ENCODE assay signal across 8 cellular contexts in the genomic region with DNA sequence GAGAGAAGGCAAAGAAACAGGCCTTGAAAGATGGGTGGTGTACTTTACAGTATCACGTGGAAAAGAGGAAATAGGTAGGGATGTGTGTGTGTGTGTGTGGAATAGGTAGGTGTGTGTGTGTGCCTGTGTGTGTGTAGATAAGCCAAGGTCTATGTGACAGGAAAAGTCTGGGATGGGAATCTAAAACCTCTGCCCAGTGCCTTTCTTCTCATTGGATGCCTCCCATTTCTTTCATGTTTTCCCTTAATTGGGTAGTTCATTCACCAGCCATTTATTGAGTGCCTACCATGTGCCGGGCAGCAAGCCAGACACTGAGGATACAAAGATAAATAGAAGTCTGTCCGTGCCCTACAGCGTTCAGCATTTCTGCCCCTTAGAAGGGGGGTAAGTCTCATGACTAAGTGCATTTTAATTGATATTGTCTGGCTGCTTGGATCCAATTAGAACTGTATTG. TPM values are rescaled to one million over a fixed set of nuclear protein-coding genes. Genes with fewer than 3 reads are reported as not detected.
A peak's percentile ranks its signal among the peaks of the same experiment; 100 is the strongest.
DNase-seq lines count a peak whose midpoint lies in the region; ATAC-seq and TF ChIP-seq lines count a peak whose summit lies in the region.

No MANE protein-coding gene starts in this region.

- peaks cover 43% of the 10 kb centered on the region for H3K36me3 ChIP-seq in NT2/D1 (ENCODE audit: insufficient read depth, insufficient read length, low read length)

- H3K27ac Mint-ChIP-seq in effector memory CD8-positive, alpha-beta T cell, result peak overlapping the region; percentile 95 to 98
- peak overlapping the region; percentile 96 to 99 for H3K27ac Mint-ChIP-seq in natural killer cell

- peaks cover under 1 to 4% of the 10 kb centered on the region in 2 donors for H3K27me3 Mint-ChIP-seq in effector memory CD8-positive, alpha-beta T cell
- H3K27me3 Mint-ChIP-seq in natural killer cell (ENCODE audit: low read depth in 2 of 2), result no peaks in the 10 kb centered on the region

- peak; percentile 52 for DNase-seq in Caki2 (ENCODE audit: low read depth)
- DNase-seq in NT2/D1 (ENCODE audit: low read depth, low spot score), result no peak
- DNase-seq in effector memory CD8-positive, alpha-beta T cell, result no peak
- no peak for DNase-seq in natural killer cell
- DNase-seq in NCI-H526 treated with DMSO at 0.1 percent for 48 hours (lab: John Stamatoyannopoulos, UW), result no peak
- no peak for DNase-seq in SKM-1 (lab: John Stamatoyannopoulos, UW; ENCODE audit: unreplicated experiment)

- no peaks in the 10 kb centered on the region for H3K9me3 ChIP-seq in NT2/D1 (ENCODE audit: insufficient read depth, low read length)

- H3K4me1 ChIP-seq in NT2/D1 (ENCODE audit: insufficient read depth, insufficient read length), result no peaks in the 10 kb centered on the region

- no peaks in the 10 kb centered on the region for H3K9me3 Mint-ChIP-seq in effector memory CD8-positive, alpha-beta T cell
- no peaks in the 10 kb centered on the region for H3K9me3 Mint-ChIP-seq in natural killer cell

- intact Hi-C loops in natural killer cell (cut with micrococcal nuclease), result no loop called here

- peaks cover 14% of the 10 kb centered on the region for H3K36me3 Mint-ChIP-seq in effector memory CD8-positive, alpha-beta T cell (ENCODE audit: insufficient read depth)
- no peaks in the 10 kb centered on the region for H3K36me3 Mint-ChIP-seq in natural killer cell

- peak overlapping the region; percentile 93 for H3K9ac ChIP-seq in NT2/D1 (ENCODE audit: insufficient read length, low read depth)

- peaks cover 28 to 35% of the 10 kb centered on the region in 2 donors for H3K4me1 Mint-ChIP-seq in effector memory CD8-positive, alpha-beta T cell (ENCODE audit: low read depth in 2 of 2)
- H3K4me1 Mint-ChIP-seq in natural killer cell, result peaks cover 29 to 31% of the 10 kb centered on the region in 2 donors

- H3K4me3 Mint-ChIP-seq in effector memory CD8-positive, alpha-beta T cell, result peak overlapping the region; percentile 87 to 99
- H3K4me3 Mint-ChIP-seq in natural killer cell, result peak overlapping the region; percentile 96

- in situ Hi-C loops in Caki2 (cut with HindIII; ENCODE audit: low pct_unique_long_range_greater_than_20kb, low sequenced_read_pairs), result no loop called here

- peak overlapping the region; percentile 98 for H3K4me3 ChIP-seq in NT2/D1 (ENCODE audit: insufficient read length, low read depth)

- H3K27me3 ChIP-seq in NT2/D1 (ENCODE audit: insufficient read depth, insufficient read length), result peaks cover 9% of the 10 kb centered on the region

- no peak for ATAC-seq in effector memory CD8-positive, alpha-beta T cell (replicated peaks)
- ATAC-seq in natural killer cell, result no peak
- no peak for ATAC-seq in GM18868 (IDR thresholded peaks at IDR 0.05; ENCODE audit: unreplicated experiment)
- ATAC-seq in GM18873 (IDR thresholded peaks at IDR 0.05; ENCODE audit: low FRiP score, unreplicated experiment), result no peak

- TF ChIP-seq CTCF in natural killer cell (IDR thresholded peaks at IDR 0.05), result no peak

RNA-seq across cellular contexts. Expression of a gene that starts 1.0 kb away (rescaled TPM):
- 71.8 and 107 TPM in 2 replicates for total RNA-seq in Caki2 (2014; rRNA removed; shearing (Covaris generic); ENCODE audit: low replicate concordance)
- total RNA-seq in natural killer cell, result 10 to 100 TPM; 39.4 to 47.8 (median 46.7) TPM

RNA-seq across cellular contexts. Expression of a gene that starts 31.9 kb away (rescaled TPM):
- total RNA-seq in Caki2 (2014; rRNA removed; shearing (Covaris generic); ENCODE audit: low replicate concordance), result 18.8 and 22.0 TPM in 2 replicates
- 10 to 100 TPM in 2 of 3 donors, 1 to 10 TPM in 1; 7.7 to 12.3 (median 11.2) TPM for total RNA-seq in natural killer cell

RNA-seq across cellular contexts. Expression of a gene that starts 48.4 kb away (rescaled TPM):
- total RNA-seq in Caki2 (2014; rRNA removed; shearing (Covaris generic); ENCODE audit: low replicate concordance), result 25.2 and 50.6 TPM in 2 replicates
- 10 to 100 TPM; 11.5 to 29.6 (median 24.2) TPM for total RNA-seq in natural killer cell

RNA-seq across cellular contexts. Expression of a gene that starts 49.6 kb away (rescaled TPM):
- total RNA-seq in Caki2 (2014; rRNA removed; shearing (Covaris generic); ENCODE audit: low replicate concordance), result 76.4 and 85.3 TPM in 2 replicates
- total RNA-seq in natural killer cell, result 10 to 100 TPM; 28.2 to 34.5 (median 30.4) TPM

RNA-seq across cellular contexts. Expression of a gene that starts 50.0 kb away (rescaled TPM):
- total RNA-seq in Caki2 (2014; rRNA removed; shearing (Covaris generic); ENCODE audit: low replicate concordance), result 17.2 and 29.2 TPM in 2 replicates
- 10 to 100 TPM in 2 of 3 donors, 1 to 10 TPM in 1; 8.8 to 12.0 (median 11.3) TPM for total RNA-seq in natural killer cell
